In genomic region chr6:47098570-47098993, GRCh38 we compare ENCODE assay signal across 19 cellular contexts. TPM values are rescaled to one million over a fixed set of nuclear protein-coding genes. Genes with fewer than 3 reads are reported as not detected.
A peak's percentile ranks its signal among the peaks of the same experiment; 100 is the strongest.
DNase-seq lines count a peak whose midpoint lies in the region; ATAC-seq, FAIRE-seq and TF ChIP-seq lines count a peak whose summit lies in the region.
"Had no signal": no experiment of that assay in that cellular context is flagged by ENCODE, and none has a peak within 500 bp of the region (broad histone marks: within the 10 kb centered on the region; RNA-seq: fewer than 3 reads in every experiment).

No MANE protein-coding gene starts in this region.

- H3K9me3 ChIP-seq in HEK293 (ENCODE audit: control insufficient read depth, insufficient read depth, low read depth, low read length) (no peaks in the 10 kb centered on the region), astrocyte (ENCODE audit: insufficient read depth, low read depth, low read length) (no peaks in the 10 kb centered on the region), gastroesophageal sphincter (no peaks in the 10 kb centered on the region), kidney (ENCODE audit: control insufficient read depth in 1 of 2, low read length in 2 of 2) (no peaks in the 10 kb centered on the region)

- 34 to 40% methylated on average over 2 to 6 of the region's 6 CpGs for WGBS in gastroesophageal sphincter (ENCODE audit: low coverage in 1 of 2), 2 donors

- ATAC-seq in gastroesophageal sphincter, result peak; percentile 87
- ATAC-seq: CD8-positive, alpha-beta T cell; WTC11 had no signal

- H3K4me2 ChIP-seq in astrocyte (ENCODE audit: low read length), result no peak overlapping the region

- TF ChIP-seq CTCF in HEK293 (tag by site-specific recombination; IDR thresholded peaks at IDR 0.05) (no peak), astrocyte (IDR thresholded peaks at IDR 0.05; ENCODE audit: insufficient read depth, low read depth, low read length) (no peak), gastroesophageal sphincter (IDR thresholded peaks at IDR 0.05) (no peak), GM20000 (IDR thresholded peaks at IDR 0.05; ENCODE audit: extremely low read depth, missing control alignments) (no peak), kidney (IDR thresholded peaks at IDR 0.05; ENCODE audit: borderline replicate concordance, extremely low read depth, insufficient read depth) (no peak), osteocyte (IDR thresholded peaks at IDR 0.05) (no peak)

- H3K36me3 ChIP-seq in HEK293 (ENCODE audit: control insufficient read depth in 2 of 2, insufficient read depth in 1 of 2, low read length in 2 of 2), result no peaks in the 10 kb centered on the region
- no peaks in the 10 kb centered on the region for H3K36me3 ChIP-seq in astrocyte (ENCODE audit: insufficient read depth, low read length)
- H3K36me3 ChIP-seq in gastroesophageal sphincter, result no peaks in the 10 kb centered on the region
- H3K36me3 ChIP-seq in kidney (ENCODE audit: control insufficient read depth in 1 of 2, insufficient read depth in 2 of 2, low read length in 2 of 2), result no peaks in the 10 kb centered on the region

- no peak for TF ChIP-seq POLR2A in gastroesophageal sphincter (IDR thresholded peaks at IDR 0.05)

- H3K4me1 ChIP-seq in HEK293 (ENCODE audit: control insufficient read depth, insufficient read depth, low read length) (no peaks in the 10 kb centered on the region), astrocyte (ENCODE audit: insufficient read depth, low read length) (peaks cover 5% of the 10 kb centered on the region), gastroesophageal sphincter (peaks cover 0 to 46% (median 11%) of the 10 kb centered on the region in 3 donors), kidney (ENCODE audit: control insufficient read depth in 1 of 2, insufficient read depth in 1 of 2, low read depth in 1 of 2, low read length in 2 of 2) (peaks cover 2 to 12% of the 10 kb centered on the region in 2 donors)

- H3K36me3 Mint-ChIP-seq in astrocyte (ENCODE audit: low read depth, unreplicated experiment) (no peaks in the 10 kb centered on the region), osteocyte (ENCODE audit: unreplicated experiment) (no peaks in the 10 kb centered on the region)
- no peaks in the 10 kb centered on the region for H3K36me3 Mint-ChIP-seq in activated naive CD4-positive, alpha-beta T cell treated with anti-CD3 and anti-CD28 coated beads for 36 hours (ENCODE audit: low read depth)
- H3K36me3 Mint-ChIP-seq: activated naive CD8-positive, alpha-beta T cell treated with anti-CD3 and anti-CD28 coated beads, Interleukin-2, amount 10 ng/mL, durations not matched to agents 7 days and 5 days; CD8-positive, alpha-beta T cell; WTC11 had no signal

- TF ChIP-seq EP300 in gastroesophageal sphincter (IDR thresholded peaks at IDR 0.05), result no peak

- intact Hi-C loops in kidney (cut with DNase I), result no loop called here
- intact Hi-C loops in activated naive CD4-positive, alpha-beta T cell treated with anti-CD3 and anti-CD28 coated beads for 36 hours (cut with micrococcal nuclease), result no loop called here

- H3K27me3 Mint-ChIP-seq in astrocyte (ENCODE audit: low read depth, unreplicated experiment), result no peaks in the 10 kb centered on the region
- peaks cover 4% of the 10 kb centered on the region for H3K27me3 Mint-ChIP-seq in osteocyte (ENCODE audit: unreplicated experiment)
- peaks cover 4% of the 10 kb centered on the region for H3K27me3 Mint-ChIP-seq in activated naive CD4-positive, alpha-beta T cell treated with anti-CD3 and anti-CD28 coated beads for 36 hours (ENCODE audit: low read depth)

- H4K20me1 ChIP-seq in astrocyte (ENCODE audit: insufficient read depth, low read length), result no peaks in the 10 kb centered on the region

- H3K4me1 Mint-ChIP-seq in astrocyte (ENCODE audit: low read depth, unreplicated experiment) (peaks cover 26% of the 10 kb centered on the region), osteocyte (ENCODE audit: unreplicated experiment) (peaks cover 3% of the 10 kb centered on the region)
- H3K4me1 Mint-ChIP-seq in activated naive CD4-positive, alpha-beta T cell treated with anti-CD3 and anti-CD28 coated beads for 36 hours (ENCODE audit: low read depth), result no peaks in the 10 kb centered on the region

- no peak for FAIRE-seq in astrocyte (lab: Jason Lieb, UNC)
- FAIRE-seq in kidney (lab: Jason Lieb, UNC), result no peak
- FAIRE-seq: G401.6, GM18507, H1 had no signal

- no peak overlapping the region for H3K4me3 Mint-ChIP-seq in astrocyte (ENCODE audit: unreplicated experiment)
- no peak overlapping the region for H3K4me3 Mint-ChIP-seq in osteocyte (ENCODE audit: unreplicated experiment)
- H3K4me3 Mint-ChIP-seq in activated naive CD4-positive, alpha-beta T cell treated with anti-CD3 and anti-CD28 coated beads for 36 hours, result no peak overlapping the region
- H3K4me3 Mint-ChIP-seq: activated naive CD8-positive, alpha-beta T cell treated with anti-CD3 and anti-CD28 coated beads, Interleukin-2, amount 10 ng/mL, durations not matched to agents 7 days and 5 days; CD8-positive, alpha-beta T cell; dendritic cell treated with granulocyte-macrophage colony-stimulating factor and Interleukin-4, amounts not matched to agents 40 ng/mL and 50 ng/mL, for 4 days; neural crest cell; WTC11 had no signal

- no peak overlapping the region for H2AFZ ChIP-seq in astrocyte (ENCODE audit: low read depth, low read length)

- POLR2A ChIA-PET in HEK293 (lab: Yijun Ruan, JAX), result interaction anchor here (1.2 kb wide), 1 partner anchor 211 kb away, joined by 3 read pairs; the partner anchor contains the start of gene TNFRSF21

- no peaks in the 10 kb centered on the region for H3K79me2 ChIP-seq in astrocyte (ENCODE audit: insufficient read depth, low read length)

- H3K27ac Mint-ChIP-seq in astrocyte (ENCODE audit: unreplicated experiment) (peak overlapping the region; percentile 69), osteocyte (ENCODE audit: unreplicated experiment) (no peak overlapping the region)
- H3K27ac Mint-ChIP-seq in activated naive CD4-positive, alpha-beta T cell treated with anti-CD3 and anti-CD28 coated beads for 36 hours, result no peak overlapping the region
- H3K27ac Mint-ChIP-seq: activated naive CD8-positive, alpha-beta T cell treated with anti-CD3 and anti-CD28 coated beads, Interleukin-2, amount 10 ng/mL, durations not matched to agents 7 days and 5 days; CD8-positive, alpha-beta T cell; dendritic cell treated with granulocyte-macrophage colony-stimulating factor and Interleukin-4, amounts not matched to agents 40 ng/mL and 50 ng/mL, for 4 days; WTC11 had no signal

- CTCF ChIA-PET in HEK293 (lab: Yijun Ruan, JAX), result interaction anchor here (0.6 to 11.3 kb wide), 31 partner anchors 8 to 623 kb away, joined by 3 to 230 read pairs (median 4); partner anchors contain the start of gene TNFRSF21
- CTCF ChIA-PET in activated naive CD4-positive, alpha-beta T cell treated with anti-CD3 and anti-CD28 coated beads for 36 hours (lab: Charles Lee), result interaction anchor here (0.7 to 4.0 kb wide), 3 partner anchors 207 to 259 kb away, joined by 4 to 31 read pairs (median 4); partner anchors contain the start of gene TNFRSF21

- H3K27ac ChIP-seq in HEK293 (ENCODE audit: extremely low read depth, low read depth, low read length) (no peak overlapping the region), astrocyte (ENCODE audit: low read depth, low read length) (no peak overlapping the region), gastroesophageal sphincter (peak overlapping the region in 3 of 4 donors; percentile 20 to 54 (median 49)), kidney (ENCODE audit: low read depth in 2 of 2, low read length in 2 of 2) (no peak overlapping the region)

- DNase-seq in astrocyte (ENCODE audit: low read depth), result no peak
- peak; percentile 45 for DNase-seq in skeletal muscle cell (ENCODE audit: low read depth)
- DNase-seq in GM20000 (ENCODE audit: low spot score), result no peak
- no peak for DNase-seq in kidney
- no peak for DNase-seq in osteocyte (ENCODE audit: extremely low spot score, unreplicated experiment)
- DNase-seq in activated naive CD4-positive, alpha-beta T cell treated with anti-CD3 and anti-CD28 coated beads for 36 hours, result no peak
- DNase-seq: activated naive CD8-positive, alpha-beta T cell treated with anti-CD3 and anti-CD28 coated beads, Interleukin-2, amount 10 ng/mL, durations not matched to agents 7 days and 5 days; CD8-positive, alpha-beta T cell; NK-92 treated with Interleukin-12 subunit alpha and Interleukin-12 subunit beta, amount 100 ng/mL, for 24 hours had no signal

- no peaks in the 10 kb centered on the region for H3K9me3 Mint-ChIP-seq in astrocyte (ENCODE audit: unreplicated experiment)
- no peaks in the 10 kb centered on the region for H3K9me3 Mint-ChIP-seq in osteocyte (ENCODE audit: unreplicated experiment)
- no peaks in the 10 kb centered on the region for H3K9me3 Mint-ChIP-seq in activated naive CD4-positive, alpha-beta T cell treated with anti-CD3 and anti-CD28 coated beads for 36 hours
- H3K9me3 Mint-ChIP-seq: activated naive CD8-positive, alpha-beta T cell treated with anti-CD3 and anti-CD28 coated beads, Interleukin-2, amount 10 ng/mL, durations not matched to agents 7 days and 5 days; CD8-positive, alpha-beta T cell; dendritic cell treated with granulocyte-macrophage colony-stimulating factor and Interleukin-4, amounts not matched to agents 40 ng/mL and 50 ng/mL, for 4 days; neural crest cell had no signal

- H3K4me3 ChIP-seq in HEK293 (ENCODE audit: low read depth, low read length) (no peak overlapping the region), astrocyte (ENCODE audit: insufficient read depth, low read depth, low read length) (no peak overlapping the region), gastroesophageal sphincter (no peak overlapping the region), skeletal muscle cell (ENCODE audit: low read depth, low read length) (no peak overlapping the region), kidney (ENCODE audit: low read length in 2 of 2) (no peak overlapping the region)

- no peak overlapping the region for H3K9ac ChIP-seq in astrocyte (ENCODE audit: low read length)
- H3K9ac ChIP-seq in kidney (ENCODE audit: low read length in 2 of 2), result no peak overlapping the region

- H3K27me3 ChIP-seq in astrocyte (ENCODE audit: insufficient read depth, low read length) (no peaks in the 10 kb centered on the region), gastroesophageal sphincter (no peaks in the 10 kb centered on the region)

TF ChIP-seq in HEK293, 187 proteins besides CTCF, POLR2A, EP300 and RAD21 (continues in another document):
- TF ChIP-seq, protein P1, sequence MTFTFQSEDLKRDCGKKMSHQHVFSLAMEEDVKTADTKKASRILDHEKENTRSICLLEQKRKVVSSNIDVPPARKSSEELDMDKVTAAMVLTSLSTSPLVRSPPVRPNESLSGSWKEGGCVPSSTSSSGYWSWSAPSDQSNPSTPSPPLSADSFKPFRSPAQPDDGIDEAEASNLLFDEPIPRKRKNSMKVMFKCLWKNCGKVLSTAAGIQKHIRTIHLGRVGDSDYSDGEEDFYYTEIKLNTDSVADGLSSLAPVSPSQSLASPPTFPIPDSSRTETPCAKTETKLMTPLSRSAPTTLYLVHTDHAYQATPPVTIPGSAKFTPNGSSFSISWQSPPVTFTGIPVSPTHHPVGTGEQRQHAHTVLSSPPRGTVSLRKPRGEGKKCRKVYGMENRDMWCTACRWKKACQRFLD (tag by site-specific recombination; IDR thresholded peaks at IDR 0.05), result no peak

RNA-seq across cellular contexts. Expression of gene ADGRF1, which starts 56.5 kb away (rescaled TPM):
- 0.05 and 0.25 TPM in 2 replicates for total RNA-seq in astrocyte
- 1 to 10 TPM in 1 of 4 donors, not detected in 3; 1.8 TPM for total RNA-seq in gastroesophageal sphincter
- total RNA-seq in kidney, result 58.8 TPM
- polyA plus RNA-seq in kidney (ENCODE audit: insufficient read depth, low read depth, low replicate concordance), result 28.6 TPM
- not detected in 2 replicates for total RNA-seq in osteocyte
- total RNA-seq in activated naive CD4-positive, alpha-beta T cell treated with anti-CD3 and anti-CD28 coated beads for 36 hours, result not detected
- total RNA-seq: activated naive CD8-positive, alpha-beta T cell treated with anti-CD3 and anti-CD28 coated beads, Interleukin-2, amount 10 ng/mL, durations not matched to agents 7 days and 5 days; CD8-positive, alpha-beta T cell; H1; skeletal muscle tissue; subcutaneous adipose tissue had no signal
- polyA plus RNA-seq: H1 had no signal

Comparison
In these comparisons a context has a peak if more than half of its experiments do, and no peak if none do; other contexts are left out.
1. H3K27ac ChIP-seq: peak in gastroesophageal sphincter (3 of 4); none in HEK293 (single experiment), astrocyte (single experiment) and kidney (0 of 2).
2. RNA of gene ADGRF1, which starts 56.5 kb away (total RNA-seq): 58.8 TPM in kidney (single experiment); 0.05 to 0.25 TPM in astrocyte, 1.8 TPM in gastroesophageal sphincter, not detected in osteocyte and not detected in activated naive CD4-positive, alpha-beta T cell treated with anti-CD3 and anti-CD28 coated beads for 36 hours; every median in the first group is over 10 times any median in the second.